Comparison of ENCODE assay signal across 8 cellular contexts in the genomic region with DNA sequence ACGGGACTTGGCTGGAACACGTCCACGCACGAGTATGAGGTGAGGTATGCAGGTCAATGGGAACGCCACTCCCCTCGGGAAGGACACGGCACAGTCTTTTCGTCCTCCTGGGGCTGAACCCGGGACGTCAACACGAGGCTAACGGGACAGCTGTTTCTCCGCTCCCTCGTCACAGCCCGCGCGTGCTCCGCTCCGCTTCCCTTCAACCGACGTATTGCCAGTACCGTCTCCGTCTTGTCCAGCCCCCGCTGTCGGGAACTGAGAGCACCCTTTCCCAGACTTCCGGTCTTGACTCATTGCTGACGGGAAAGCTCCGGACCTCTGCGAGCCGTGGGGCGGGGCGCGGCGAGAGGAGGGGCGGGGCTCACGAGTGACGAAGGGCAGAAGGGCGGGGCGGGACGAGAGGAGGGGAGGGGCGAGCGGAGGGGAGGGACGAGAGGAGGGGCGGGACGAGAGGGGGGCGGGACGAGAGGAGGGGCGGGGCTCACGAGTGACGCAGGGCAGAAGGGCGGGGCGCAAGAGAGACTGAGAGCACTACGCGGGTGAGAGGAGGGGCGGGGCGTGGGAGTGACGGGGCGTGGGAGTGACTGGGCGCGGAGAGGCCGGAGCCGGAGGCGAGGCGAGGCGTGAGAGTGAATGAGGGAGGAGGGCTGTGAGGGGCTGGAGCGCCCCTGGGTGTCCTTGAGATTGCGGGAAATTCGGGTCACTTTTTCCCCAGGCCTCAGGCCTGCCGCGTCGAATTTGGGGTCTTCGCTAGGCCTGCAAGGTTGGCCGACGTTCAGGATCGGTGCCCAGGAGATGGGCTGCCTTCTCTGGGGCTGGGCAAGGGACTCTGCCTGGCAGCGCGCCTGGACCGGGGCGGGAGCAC. TPM values are rescaled to one million over a fixed set of nuclear protein-coding genes. Genes with fewer than 3 reads are reported as not detected.
DNase-seq lines count a peak whose midpoint lies in the region; ATAC-seq and TF ChIP-seq lines count a peak whose summit lies in the region.

No MANE protein-coding gene starts in this region.

- no peaks in the 10 kb centered on the region for H3K9me3 ChIP-seq in heart right ventricle
- H3K9me3 ChIP-seq in upper lobe of left lung: no peaks in the 10 kb centered on the region

- H3K27me3 ChIP-seq in heart right ventricle (no peaks in the 10 kb centered on the region), upper lobe of left lung (no peaks in the 10 kb centered on the region)

- H3K4me3 ChIP-seq in heart right ventricle (peak overlapping the region; percentile 51 to 81 (median 70)), upper lobe of left lung (peak overlapping the region; percentile 52 to 73 (median 66))

- TF ChIP-seq POLR2A in GM15510 (IDR thresholded peaks at IDR 0.05; ENCODE audit: borderline replicate concordance, extremely low read depth, insufficient read length) (peak; percentile 65), upper lobe of left lung (IDR thresholded peaks at IDR 0.05) (peak in 3 of 4 donors; percentile 84 to 97 (median 88))

- H3K27ac ChIP-seq in heart right ventricle (peak overlapping the region; percentile 68 to 99 (median 92)), upper lobe of left lung (peak overlapping the region; percentile 85 to 99 (median 94))

- no peaks in the 10 kb centered on the region for H3K36me3 Mint-ChIP-seq in T-cell

- H3K27me3 Mint-ChIP-seq in T-cell: no peaks in the 10 kb centered on the region

- CTCF ChIA-PET in T-cell (lab: Charles Lee): interaction anchor here in 1 of 2 donors (0.6 to 1.4 kb wide), 4 partner anchors 76 to 1059 kb away, joined by 3 to 13 read pairs (median 5); a partner anchor contains a TSS

- H3K4me3 Mint-ChIP-seq in T-cell: peak overlapping the region; percentile 86 to 91 (median 89)

- POLR2A ChIA-PET in T-cell (lab: Charles Lee): interaction anchor here in 1 of 2 donors (0.7 to 0.8 kb wide), 2 partner anchors 76 to 187 kb away, joined by 4 to 12 read pairs; a partner anchor contains a TSS

- peaks cover 36 to 37% (median 37%) of the 10 kb centered on the region in 3 donors for H3K4me1 Mint-ChIP-seq in T-cell

- ATAC-seq in HG02884 (IDR thresholded peaks at IDR 0.05; ENCODE audit: unreplicated experiment) (peak; percentile 72), T-cell (replicated peaks in 1 of 4) (peak; percentile 90 to 97 (median 94)), heart right ventricle (peak; percentile 95 to 97 (median 96)), upper lobe of left lung (ENCODE audit: low FRiP score in 2 of 2) (peak; percentile 96 to 98)

- TF ChIP-seq CTCF in heart right ventricle (IDR thresholded peaks at IDR 0.05) (no peak), upper lobe of left lung (IDR thresholded peaks at IDR 0.05) (peak in 1 of 6 experiments; percentile 30)

- 1% methylated on average over 74 to 77 of the region's 79 CpGs for WGBS in heart right ventricle, 2 donors
- WGBS in upper lobe of left lung, 2 donors: 1 to 2% methylated on average over 29 to 30 of the region's 79 CpGs

- H3K9me3 Mint-ChIP-seq in T-cell: no peaks in the 10 kb centered on the region

- TF ChIP-seq EP300 in upper lobe of left lung (IDR thresholded peaks at IDR 0.05): peak; percentile 100

- no peaks in the 10 kb centered on the region for H3K36me3 ChIP-seq in heart right ventricle
- no peaks in the 10 kb centered on the region for H3K36me3 ChIP-seq in upper lobe of left lung

- H3K27ac Mint-ChIP-seq in T-cell: peak overlapping the region; percentile 86 to 93

- DNase-seq in NCI-H146 treated with DMSO at 0.1 percent for 48 hours (lab: John Stamatoyannopoulos, UW; ENCODE audit: unreplicated experiment) (peak; percentile 80), T-cell (peak; percentile 84 to 98 (median 93)), amniotic epithelial cell (ENCODE audit: low read depth) (peak; percentile 97), heart right ventricle (peak; percentile 98 to 99), posterior vena cava (ENCODE audit: low spot score) (peak; percentile 99), upper lobe of left lung (peak; percentile 97 to 98)

- intact Hi-C loops in heart right ventricle (cut with DNase I): loop anchor here in 7 of 10 donors (1.0 to 10.0 kb wide), 5 partner anchors 9 to 355 kb away; a partner anchor contains a TSS
- intact Hi-C loops in posterior vena cava (cut with DNase I): loop anchor here (10.0 kb wide), 2 partner anchors 165 to 195 kb away; a partner anchor contains a TSS

- peaks cover 0 to 33% (median 9%) of the 10 kb centered on the region in 9 donors for H3K4me1 ChIP-seq in heart right ventricle
- H3K4me1 ChIP-seq in upper lobe of left lung: peaks cover 4 to 14% (median 6%) of the 10 kb centered on the region in 4 donors

RNA-seq across cellular contexts. Expression of a gene that starts 22.2 kb away (rescaled TPM):
- total RNA-seq in T-cell: not detected
- total RNA-seq in heart right ventricle: not detected
- polyA plus RNA-seq in heart right ventricle: not detected
- not detected for total RNA-seq in posterior vena cava
- 1 to 10 TPM in 4 of 6 donors, under 1 TPM in 1, not detected in 1; 0.37 to 9.5 (median 4.0) TPM for total RNA-seq in upper lobe of left lung

Comparison
In these comparisons a context has a peak if more than half of its experiments do, and no peak if none do; other contexts are left out.
1. Peak in every context shown above with its lines: DNase-seq, ATAC-seq, H3K4me3 ChIP-seq and H3K27ac ChIP-seq.